8 cellular contexts compared by ENCODE assay signal in the genomic region with DNA sequence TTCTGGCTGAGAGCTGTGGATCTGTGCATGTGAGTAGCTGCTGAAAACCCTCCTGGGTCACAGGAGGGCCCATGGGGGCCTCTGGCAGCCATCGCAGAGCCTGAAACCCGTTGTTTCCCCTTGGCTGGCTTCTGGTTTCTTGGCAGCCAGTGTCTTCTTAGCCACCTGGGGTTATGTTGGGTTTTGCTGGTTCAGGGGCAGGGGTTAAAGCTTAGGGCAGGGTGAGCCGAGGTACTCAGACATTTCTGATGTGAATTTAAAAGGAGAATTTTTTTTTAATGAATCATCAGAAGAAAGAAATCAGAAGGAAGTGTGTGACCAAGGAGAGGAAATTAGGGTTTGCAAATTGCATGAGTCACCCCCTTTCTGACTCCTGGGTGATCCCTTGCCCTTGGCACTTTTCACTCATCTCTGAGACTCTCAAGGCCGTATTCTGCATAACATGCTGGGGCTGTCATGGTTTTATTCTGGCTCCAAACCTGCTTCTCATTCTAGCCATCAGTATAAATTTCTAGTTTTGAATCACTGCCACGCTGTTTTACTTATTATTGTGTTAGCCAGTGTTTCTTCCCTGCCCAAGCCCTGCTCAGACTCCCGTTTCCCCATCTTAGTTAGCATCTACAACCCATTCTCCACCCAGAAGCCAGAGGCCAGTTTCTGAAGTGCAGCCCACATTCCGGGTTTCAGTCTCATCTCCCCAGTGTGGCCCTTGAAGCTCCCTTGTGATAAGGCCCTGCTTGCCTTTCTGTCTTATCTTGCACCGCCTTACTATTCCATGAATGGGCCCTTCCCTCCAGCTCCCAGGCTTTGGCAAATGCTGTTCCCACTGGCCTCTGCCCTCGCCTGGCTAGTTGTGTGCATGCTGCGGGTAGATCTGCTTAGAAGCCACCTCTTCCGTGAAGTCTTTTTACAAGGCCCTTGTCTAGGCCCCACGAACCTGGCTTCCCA.
A peak's percentile ranks its signal among the peaks of the same experiment; 100 is the strongest.
DNase-seq lines count a peak whose midpoint lies in the region; ATAC-seq and TF ChIP-seq lines count a peak whose summit lies in the region.

No MANE protein-coding gene starts in this region.

- H3K36me3 ChIP-seq in SK-N-MC (ENCODE audit: insufficient read depth, low read length) (peaks cover 16% of the 10 kb centered on the region), muscle layer of duodenum (ENCODE audit: control insufficient read depth in 1 of 2, insufficient read depth in 2 of 2, low read length in 2 of 2) (no peaks in the 10 kb centered on the region)

- DNase-seq in AG09319 (ENCODE audit: extremely low read depth, low read depth) (peak; percentile 87), GM19240 (ENCODE audit: insufficient read length, low spot score) (peak; percentile 53), SK-N-MC (ENCODE audit: low read depth, low spot score) (no peak), amniotic epithelial cell (ENCODE audit: low read depth) (peak; percentile 94), NCI-H2196 treated with DMSO at 0.1 percent for 48 hours (lab: John Stamatoyannopoulos, UW; ENCODE audit: unreplicated experiment) (no peak), SHP77 treated with DMSO at 0.1 percent for 48 hours (lab: John Stamatoyannopoulos, UW) (no peak)

- peaks cover 15% of the 10 kb centered on the region in 2 donors for H3K4me1 ChIP-seq in muscle layer of duodenum (ENCODE audit: control insufficient read depth in 1 of 2, insufficient read depth in 2 of 2, low read length in 2 of 2)

- H3K27me3 ChIP-seq in muscle layer of duodenum (ENCODE audit: low read depth, low read length): peaks cover 4% of the 10 kb centered on the region

- H3K9ac ChIP-seq in SK-N-MC (ENCODE audit: insufficient read length): peak overlapping the region; percentile 48

- H3K27ac ChIP-seq in SK-N-MC (peak overlapping the region; percentile 98), muscle layer of duodenum (ENCODE audit: low read length) (peak overlapping the region; percentile 4)

- ATAC-seq in HG03280 (IDR thresholded peaks at IDR 0.05; ENCODE audit: unreplicated experiment): peak; percentile 61

- H3K9me3 ChIP-seq in SK-N-MC (ENCODE audit: low read depth, low read length) (no peaks in the 10 kb centered on the region; the same call in 1 of the 2 replicates), muscle layer of duodenum (ENCODE audit: control insufficient read depth in 1 of 2, low read length in 2 of 2) (no peaks in the 10 kb centered on the region)

- peak overlapping the region; percentile 45 for H3K4me3 ChIP-seq in SK-N-MC
- no peak overlapping the region for H3K4me3 ChIP-seq in muscle layer of duodenum (ENCODE audit: low read depth in 1 of 2, low read length in 2 of 2)

- no peak for TF ChIP-seq CTCF in AG09319 (IDR thresholded peaks at IDR 0.05; ENCODE audit: low read depth, low read length)

Comparison
In these comparisons a context has a peak if more than half of its experiments do, and no peak if none do; other contexts are left out.
1. DNase-seq: peak in AG09319 (single experiment), GM19240 (single experiment) and amniotic epithelial cell (single experiment); none in SK-N-MC (single experiment), NCI-H2196 treated with DMSO at 0.1 percent for 48 hours (single experiment) and SHP77 treated with DMSO at 0.1 percent for 48 hours (single experiment).